29 cellular contexts compared by ENCODE assay signal in genomic region chrX:78377186-78377585, GRCh38. TPM values are rescaled to one million over a fixed set of nuclear protein-coding genes. Genes with fewer than 3 reads are reported as not detected.
DNase-seq lines count a peak whose midpoint lies in the region; ATAC-seq, FAIRE-seq and TF ChIP-seq lines count a peak whose summit lies in the region.
"Had no signal": no experiment of that assay in that cellular context is flagged by ENCODE, and none has a peak within 500 bp of the region (broad histone marks: within the 10 kb centered on the region; RNA-seq: fewer than 3 reads in every experiment).

No MANE protein-coding gene starts in this region.

- no peak for FAIRE-seq in A549 (lab: Jason Lieb, UNC)

- no peaks in the 10 kb centered on the region for H3K27me3 ChIP-seq in Panc1 (ENCODE audit: control insufficient read depth, insufficient read depth, low read length)
- no peaks in the 10 kb centered on the region for H3K27me3 ChIP-seq in effector memory CD4-positive, alpha-beta T cell (replicated peaks; ENCODE audit: control insufficient read depth, insufficient read depth, low read length, poor library complexity, severe bottlenecking)
- H3K27me3 ChIP-seq: SJSA1 had no signal

- intact Hi-C loops in activated CD4-positive, alpha-beta memory T cell treated with anti-CD3 and anti-CD28 coated beads for 36 hours (cut with micrococcal nuclease): no loop called here
- intact Hi-C loops in Panc1 (cut with micrococcal nuclease; ENCODE audit: unreplicated experiment): no loop called here

- no peak overlapping the region for H3K4me3 ChIP-seq in A549
- H3K4me3 ChIP-seq in Panc1 (ENCODE audit: low read depth in 2 of 2, low read length in 2 of 2): no peak overlapping the region
- no peak overlapping the region for H3K4me3 ChIP-seq in foreskin fibroblast (ENCODE audit: low read depth in 1 of 2, low read length in 2 of 2)
- no peak overlapping the region for H3K4me3 ChIP-seq in effector memory CD4-positive, alpha-beta T cell (ENCODE audit: insufficient read depth, low read depth, low read length, poor library complexity, severe bottlenecking)
- H3K4me3 ChIP-seq: BLaER1, GM23248, PC-9, SJSA1 had no signal

- H3K36me3 Mint-ChIP-seq in activated CD4-positive, alpha-beta memory T cell treated with anti-CD3 and anti-CD28 coated beads for 36 hours: peaks cover 2% of the 10 kb centered on the region
- H3K36me3 Mint-ChIP-seq in activated CD4-positive, alpha-beta memory T cell treated with anti-CD3 and anti-CD28 coated beads, Interleukin-2, amount 10 ng/mL, durations not matched to agents 7 days and 5 days (ENCODE audit: low read depth): peaks cover 6% of the 10 kb centered on the region
- H3K36me3 Mint-ChIP-seq: CD4-positive, CD25-positive, alpha-beta regulatory T cell had no signal

- H3K9me3 ChIP-seq in A549 (no peaks in the 10 kb centered on the region), Panc1 (ENCODE audit: control insufficient read depth, insufficient read depth, low read depth, low read length) (no peaks in the 10 kb centered on the region)
- H3K9me3 ChIP-seq in effector memory CD4-positive, alpha-beta T cell (ENCODE audit: control insufficient read depth, low read length): no peaks in the 10 kb centered on the region
- H3K9me3 ChIP-seq: SJSA1 had no signal

- no peak for TF ChIP-seq RAD21 in A549 (conservative IDR thresholded peaks at IDR 0.05 in 1 of 2, IDR thresholded peaks at IDR 0.05 in 1 of 2)

- CTCF ChIA-PET in activated CD4-positive, alpha-beta memory T cell treated with anti-CD3 and anti-CD28 coated beads for 36 hours (lab: Charles Lee): no interaction called here
- CTCF ChIA-PET in activated CD4-positive, alpha-beta memory T cell treated with anti-CD3 and anti-CD28 coated beads, Interleukin-2, amount 10 ng/mL, durations not matched to agents 7 days and 5 days (lab: Charles Lee): no interaction called here
- CTCF ChIA-PET in A549 (lab: Yijun Ruan, JAX): no interaction called here
- CTCF ChIA-PET in Panc1 (lab: Charles Lee): no interaction called here

- in situ Hi-C loops in Panc1 (cut with HindIII; ENCODE audit: low pct_unique_long_range_greater_than_20kb, low sequenced_read_pairs): no loop called here

- ATAC-seq in A549: no peak
- no peak for ATAC-seq in Panc1
- ATAC-seq in HG03045 (IDR thresholded peaks at IDR 0.05; ENCODE audit: unreplicated experiment): no peak

- POLR2A ChIA-PET in activated CD4-positive, alpha-beta memory T cell treated with anti-CD3 and anti-CD28 coated beads for 36 hours (lab: Charles Lee): no interaction called here
- POLR2A ChIA-PET in activated CD4-positive, alpha-beta memory T cell treated with anti-CD3 and anti-CD28 coated beads, Interleukin-2, amount 10 ng/mL, durations not matched to agents 7 days and 5 days (lab: Charles Lee): no interaction called here
- POLR2A ChIA-PET in A549 (lab: Yijun Ruan, JAX): no interaction called here
- POLR2A ChIA-PET in Panc1 (lab: Charles Lee): no interaction called here

- TF ChIP-seq POLR2A in A549 (IDR thresholded peaks at IDR 0.05; ENCODE audit: low read length): no peak

- peaks cover 10% of the 10 kb centered on the region for H3K9me3 Mint-ChIP-seq in activated CD4-positive, alpha-beta memory T cell treated with anti-CD3 and anti-CD28 coated beads for 36 hours
- H3K9me3 Mint-ChIP-seq in activated CD4-positive, alpha-beta memory T cell treated with anti-CD3 and anti-CD28 coated beads, Interleukin-2, amount 10 ng/mL, durations not matched to agents 7 days and 5 days: peaks cover 18% of the 10 kb centered on the region

- no peak for TF ChIP-seq CTCF in A549 (IDR thresholded peaks at IDR 0.05)
- no peak for TF ChIP-seq CTCF in Panc1 (IDR thresholded peaks at IDR 0.05)
- no peak for TF ChIP-seq CTCF in foreskin fibroblast (IDR thresholded peaks at IDR 0.05; ENCODE audit: low read depth, low read length)

- no TSS peak for BruUV-seq in Panc1 (replicated peaks; lab: Mats Ljungman, UMichigan)

- H3K4me1 Mint-ChIP-seq in activated CD4-positive, alpha-beta memory T cell treated with anti-CD3 and anti-CD28 coated beads for 36 hours (ENCODE audit: low read depth): peaks cover 15% of the 10 kb centered on the region
- peaks cover 12% of the 10 kb centered on the region for H3K4me1 Mint-ChIP-seq in activated CD4-positive, alpha-beta memory T cell treated with anti-CD3 and anti-CD28 coated beads, Interleukin-2, amount 10 ng/mL, durations not matched to agents 7 days and 5 days

- H3K4me1 ChIP-seq in A549 (no peaks in the 10 kb centered on the region), Panc1 (ENCODE audit: control insufficient read depth, insufficient read depth, low read length) (no peaks in the 10 kb centered on the region)
- no peaks in the 10 kb centered on the region for H3K4me1 ChIP-seq in effector memory CD4-positive, alpha-beta T cell (ENCODE audit: control insufficient read depth, insufficient read depth, low read length, poor library complexity, severe bottlenecking)
- H3K4me1 ChIP-seq: BLaER1, SJSA1 had no signal

- no peak for DNase-seq in activated CD4-positive, alpha-beta memory T cell treated with anti-CD3 and anti-CD28 coated beads for 36 hours
- no peak for DNase-seq in activated CD4-positive, alpha-beta memory T cell treated with anti-CD3 and anti-CD28 coated beads, Interleukin-2, amount 10 ng/mL, durations not matched to agents 7 days and 5 days
- DNase-seq in A549 (ENCODE audit: low read depth in 1 of 2, low spot score in 1 of 2) (no peak), Panc1 (ENCODE audit: low read depth, low spot score) (no peak), foreskin fibroblast (peak; percentile 2 to 3), anterior cingulate cortex (lab: John Stamatoyannopoulos, UW) (no peak)
- no peak for DNase-seq in effector memory CD4-positive, alpha-beta T cell
- DNase-seq: CD4-positive, CD25-positive, alpha-beta regulatory T cell; DMS153; DND-41; GM23248; H7; NCI-H1092; NCI-H1436 treated with DMSO at 0.1 percent for 48 hours; NCI-H1930; NCI-H2107; NCI-H446; NCI-H524 treated with DMSO at 0.1 percent for 48 hours; NCI-H774; NK-92 treated with Interleukin-12 subunit alpha and Interleukin-12 subunit beta, amount 100 ng/mL, for 24 hours; PC-9; Right ventricle myocardium superior; RPMI8226 had no signal

- H3K4me3 Mint-ChIP-seq in activated CD4-positive, alpha-beta memory T cell treated with anti-CD3 and anti-CD28 coated beads for 36 hours: no peak overlapping the region
- H3K4me3 Mint-ChIP-seq in activated CD4-positive, alpha-beta memory T cell treated with anti-CD3 and anti-CD28 coated beads, Interleukin-2, amount 10 ng/mL, durations not matched to agents 7 days and 5 days: no peak overlapping the region
- H3K4me3 Mint-ChIP-seq: CD4-positive, CD25-positive, alpha-beta regulatory T cell had no signal

- H3K4me2 ChIP-seq in A549: no peak overlapping the region
- H3K4me2 ChIP-seq: BLaER1, PC-9 had no signal

- TF ChIP-seq EP300 in A549 (IDR thresholded peaks at IDR 0.05): no peak

- H3K27ac ChIP-seq in A549: no peak overlapping the region
- H3K27ac ChIP-seq in Panc1 (ENCODE audit: low read length): peak overlapping the region; percentile 34; the same call in 1 of the 2 replicates
- H3K27ac ChIP-seq in effector memory CD4-positive, alpha-beta T cell (ENCODE audit: insufficient read depth, low read length, poor library complexity, severe bottlenecking): no peak overlapping the region
- H3K27ac ChIP-seq: BLaER1, GM23248, PC-9, SJSA1 had no signal

- WGBS in A549 (ENCODE audit: missing lambda C conversion rate): 0% methylated on average over 2 of the region's 2 CpGs

- no peaks in the 10 kb centered on the region for H3K36me3 ChIP-seq in Panc1 (ENCODE audit: control insufficient read depth, insufficient read depth, low read length)
- H3K36me3 ChIP-seq in effector memory CD4-positive, alpha-beta T cell (ENCODE audit: control insufficient read depth, insufficient read depth, low read length): no peaks in the 10 kb centered on the region
- H3K36me3 ChIP-seq: BLaER1, SJSA1 had no signal

- H3K27ac Mint-ChIP-seq in activated CD4-positive, alpha-beta memory T cell treated with anti-CD3 and anti-CD28 coated beads for 36 hours: peak overlapping the region; percentile 23
- H3K27ac Mint-ChIP-seq in activated CD4-positive, alpha-beta memory T cell treated with anti-CD3 and anti-CD28 coated beads, Interleukin-2, amount 10 ng/mL, durations not matched to agents 7 days and 5 days: no peak overlapping the region

- H3K27me3 Mint-ChIP-seq in activated CD4-positive, alpha-beta memory T cell treated with anti-CD3 and anti-CD28 coated beads for 36 hours: no peaks in the 10 kb centered on the region
- no peaks in the 10 kb centered on the region for H3K27me3 Mint-ChIP-seq in activated CD4-positive, alpha-beta memory T cell treated with anti-CD3 and anti-CD28 coated beads, Interleukin-2, amount 10 ng/mL, durations not matched to agents 7 days and 5 days
- H3K27me3 Mint-ChIP-seq: CD4-positive, CD25-positive, alpha-beta regulatory T cell had no signal

TF ChIP-seq in A549, 52 proteins besides CTCF, POLR2A, EP300 and RAD21:
- TF ChIP-seq, protein P1, sequence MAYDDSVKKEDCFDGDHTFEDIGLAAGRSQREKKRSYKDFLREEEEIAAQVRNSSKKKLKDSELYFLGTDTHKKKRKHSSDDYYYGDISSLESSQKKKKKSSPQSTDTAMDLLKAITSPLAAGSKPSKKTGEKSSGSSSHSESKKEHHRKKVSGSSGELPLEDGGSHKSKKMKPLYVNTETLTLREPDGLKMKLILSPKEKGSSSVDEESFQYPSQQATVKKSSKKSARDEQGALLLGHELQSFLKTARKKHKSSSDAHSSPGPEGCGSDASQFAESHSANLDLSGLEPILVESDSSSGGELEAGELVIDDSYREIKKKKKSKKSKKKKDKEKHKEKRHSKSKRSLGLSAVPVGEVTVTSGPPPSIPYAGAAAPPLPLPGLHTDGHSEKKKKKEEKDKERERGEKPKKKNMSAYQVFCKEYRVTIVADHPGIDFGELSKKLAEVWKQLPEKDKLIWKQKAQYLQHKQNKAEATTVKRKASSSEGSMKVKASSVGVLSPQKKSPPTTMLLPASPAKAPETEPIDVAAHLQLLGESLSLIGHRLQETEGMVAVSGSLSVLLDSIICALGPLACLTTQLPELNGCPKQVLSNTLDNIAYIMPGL (CRISPR knock-in tag; IDR thresholded peaks at IDR 0.05; ENCODE audit: borderline replicate concordance): no peak
- TF ChIP-seq FOSL2 (IDR thresholded peaks at IDR 0.05) (no peak), FOSL2 (CRISPR knock-in tag; IDR thresholded peaks at IDR 0.05) (peak; percentile 13; the same call in 1 of the 2 replicates)
TF ChIP-seq in A549: peak in this region for 1.

RNA-seq across cellular contexts. Expression of gene CYSLTR1, which starts 49.8 kb away (rescaled TPM):
- 1 to 10 TPM; 1.8 to 2.5 TPM for total RNA-seq in activated CD4-positive, alpha-beta memory T cell treated with anti-CD3 and anti-CD28 coated beads for 36 hours
- total RNA-seq in activated CD4-positive, alpha-beta memory T cell treated with anti-CD3 and anti-CD28 coated beads, Interleukin-2, amount 10 ng/mL, durations not matched to agents 7 days and 5 days: 10 to 100 TPM; 14.4 to 15.7 TPM
- not detected in 2 replicates for polyA plus RNA-seq in A549 (2011; rRNA removed)
- polyA plus RNA-seq in A549 (2012; cell fraction: cytosol; rRNA removed): not detected in 2 replicates
- polyA plus RNA-seq in A549 (2012; cell fraction: nucleus; rRNA removed): not detected in 2 replicates
- polyA plus RNA-seq in A549 (2017; fragmentation: RNase III; extraction: RNeasy Plus Mini Kit Qiagen cat#74134 plus additional on column Dnase treatment): not detected in 3 replicates
- not detected in 2 replicates for polyA minus RNA-seq in A549 (2011; rRNA and poly(A)+ RNA removed)
- total RNA-seq in Panc1 (2021; ENCODE audit: unreplicated experiment): not detected
- not detected for polyA plus RNA-seq in Panc1 (2012; ENCODE audit: insufficient read length)
- total RNA-seq: A172, GM23248, H7, HT-29, PC-9 had no signal
- polyA plus RNA-seq: AG04450, GM23248 had no signal

Comparison
In these comparisons a context has a peak if more than half of its experiments do, and no peak if none do; other contexts are left out.
1. RNA of gene CYSLTR1, which starts 49.8 kb away (total RNA-seq): 14.4 to 15.7 TPM in activated CD4-positive, alpha-beta memory T cell treated with anti-CD3 and anti-CD28 coated beads, Interleukin-2, amount 10 ng/mL, durations not matched to agents 7 days and 5 days; 1.8 to 2.5 TPM in activated CD4-positive, alpha-beta memory T cell treated with anti-CD3 and anti-CD28 coated beads for 36 hours and not detected in Panc1 (single experiment); every median in the first group is over 4 times any median in the second.
2. DNase-seq: peak in foreskin fibroblast (2 of 2); none in activated CD4-positive, alpha-beta memory T cell treated with anti-CD3 and anti-CD28 coated beads for 36 hours (single experiment), activated CD4-positive, alpha-beta memory T cell treated with anti-CD3 and anti-CD28 coated beads, Interleukin-2, amount 10 ng/mL, durations not matched to agents 7 days and 5 days (single experiment), A549 (0 of 2), Panc1 (single experiment), effector memory CD4-positive, alpha-beta T cell (0 of 3) and anterior cingulate cortex (0 of 58).